Comparison of ENCODE assay signal across 22 cellular contexts in genomic region chr9:91864372-91864771, GRCh38.
DNase-seq lines count a peak whose midpoint lies in the region; ATAC-seq and TF ChIP-seq lines count a peak whose summit lies in the region.
"Had no signal": no experiment of that assay in that cellular context is flagged by ENCODE, and none has a peak within 500 bp of the region (broad histone marks: within the 10 kb centered on the region; RNA-seq: fewer than 3 reads in every experiment).

No MANE protein-coding gene starts in this region.

- H3K9me2 ChIP-seq in MM.1S (replicated peaks; ENCODE audit: insufficient read depth, low read length) = no peaks in the 10 kb centered on the region

- peaks cover 29% of the 10 kb centered on the region for H3K9me3 Mint-ChIP-seq in nephron progenitor cell

- TF ChIP-seq CTCF in cardiac muscle cell (IDR thresholded peaks at IDR 0.05; ENCODE audit: low read depth, low read length) (no peak), heart left ventricle (IDR thresholded peaks at IDR 0.05) (no peak), fibroblast of mammary gland (conservative IDR thresholded peaks at IDR 0.05; ENCODE audit: control insufficient read depth, insufficient read depth, low read depth, low read length) (no peak), nephron progenitor cell (IDR thresholded peaks at IDR 0.05) (no peak), MM.1S (IDR thresholded peaks at IDR 0.05; ENCODE audit: low read length) (no peak), GM20000 (IDR thresholded peaks at IDR 0.05; ENCODE audit: extremely low read depth, missing control alignments) (no peak), thyroid gland (IDR thresholded peaks at IDR 0.05) (no peak)

- peaks cover 60% of the 10 kb centered on the region for H3K36me3 Mint-ChIP-seq in nephron progenitor cell (ENCODE audit: low read depth)
- H3K36me3 Mint-ChIP-seq: CD4-positive, CD25-positive, alpha-beta regulatory T cell had no signal

- H3K79me2 ChIP-seq in MM.1S (ENCODE audit: low read length) = peaks cover 29% of the 10 kb centered on the region; the same call in 1 of the 2 replicates

- H3K4me1 ChIP-seq in cardiac muscle cell (ENCODE audit: low read depth) (peaks cover 21% of the 10 kb centered on the region), heart left ventricle (no peaks in the 10 kb centered on the region), MM.1S (ENCODE audit: low read length) (no peaks in the 10 kb centered on the region), thyroid gland (peaks cover 6 to 16% of the 10 kb centered on the region in 2 donors)

- H4K20me1 ChIP-seq in MM.1S (ENCODE audit: insufficient read depth, low read length) = no peaks in the 10 kb centered on the region

- intact Hi-C loops in heart left ventricle (cut with DNase I) (no loop called here), thyroid gland (cut with DNase I) (no loop called here)

- peak overlapping the region; percentile 90 for H3K27ac Mint-ChIP-seq in nephron progenitor cell
- H3K27ac Mint-ChIP-seq: CD4-positive, CD25-positive, alpha-beta regulatory T cell had no signal

- H3K4me2 ChIP-seq in MM.1S (ENCODE audit: low read depth, low read length) = no peak overlapping the region

- H3K27me3 ChIP-seq in cardiac muscle cell (no peaks in the 10 kb centered on the region), heart left ventricle (no peaks in the 10 kb centered on the region), MM.1S (replicated peaks; ENCODE audit: insufficient read depth, low read length) (no peaks in the 10 kb centered on the region), thyroid gland (no peaks in the 10 kb centered on the region)
- H3K27me3 ChIP-seq: BE2C had no signal

- H3K4me1 Mint-ChIP-seq in nephron progenitor cell = peaks cover 70% of the 10 kb centered on the region
- H3K4me1 Mint-ChIP-seq: CD4-positive, CD25-positive, alpha-beta regulatory T cell had no signal

- no peak overlapping the region for H3K4me3 ChIP-seq in cardiac muscle cell
- no peak overlapping the region for H3K4me3 ChIP-seq in heart left ventricle
- no peak overlapping the region for H3K4me3 ChIP-seq in fibroblast of mammary gland (ENCODE audit: control insufficient read depth, low read depth, low read length)
- H3K4me3 ChIP-seq in MM.1S (ENCODE audit: low read length) = no peak overlapping the region
- H3K4me3 ChIP-seq in thyroid gland (replicated peaks in 1 of 3) = no peak overlapping the region
- H3K4me3 ChIP-seq: GM12878 had no signal

- no peak for ATAC-seq in heart left ventricle
- ATAC-seq in GM18511 (IDR thresholded peaks at IDR 0.05; ENCODE audit: unreplicated experiment) = no peak
- ATAC-seq: GM12878 had no signal

- 50 to 59% (median 52%) methylated on average over 3 to 4 of the region's 4 CpGs for WGBS in heart left ventricle, 4 donors
- 46 to 68% methylated on average over 4 of the region's 4 CpGs for WGBS in thyroid gland, 2 donors

- H3K36me3 ChIP-seq in cardiac muscle cell (no peaks in the 10 kb centered on the region), heart left ventricle (no peaks in the 10 kb centered on the region), MM.1S (replicated peaks; ENCODE audit: insufficient read depth, low read length) (no peaks in the 10 kb centered on the region), thyroid gland (no peaks in the 10 kb centered on the region)

- H3K9me3 ChIP-seq in cardiac muscle cell (ENCODE audit: low read depth) (no peaks in the 10 kb centered on the region), heart left ventricle (peaks cover 0 to 7% (median 0%) of the 10 kb centered on the region in 12 donors), MM.1S (replicated peaks; ENCODE audit: insufficient read depth, low read length) (no peaks in the 10 kb centered on the region), thyroid gland (no peaks in the 10 kb centered on the region)
- H3K9me3 ChIP-seq: BE2C had no signal

- peaks cover 6% of the 10 kb centered on the region for H3K27me3 Mint-ChIP-seq in nephron progenitor cell (ENCODE audit: low read depth, poor library complexity)

- H3K27ac ChIP-seq in cardiac muscle cell (peak overlapping the region; percentile 58), heart left ventricle (peak overlapping the region in 1 of 12 donors; percentile 71), MM.1S (ENCODE audit: low read length) (no peak overlapping the region), thyroid gland (no peak overlapping the region)

- no peak overlapping the region for H2AFZ ChIP-seq in MM.1S (ENCODE audit: low read length)

- H3K4me3 Mint-ChIP-seq in nephron progenitor cell = no peak overlapping the region
- H3K4me3 Mint-ChIP-seq: CD4-positive, CD25-positive, alpha-beta regulatory T cell had no signal

- peak; percentile 25 to 40 for DNase-seq in cardiac muscle cell (ENCODE audit: low read depth in 1 of 2, low spot score in 1 of 2)
- no peak for DNase-seq in heart left ventricle
- peak; percentile 77 for DNase-seq in fibroblast of mammary gland (ENCODE audit: low read depth)
- no peak for DNase-seq in nephron progenitor cell
- DNase-seq in MM.1S = no peak
- DNase-seq in GM20000 (ENCODE audit: low spot score) = no peak
- no peak for DNase-seq in thyroid gland
- DNase-seq: 8988T; BE2C; CD4-positive, CD25-positive, alpha-beta regulatory T cell; COR-L47; EL; H7; NCI-H1417 treated with DMSO at 0.1 percent for 48 hours; NCI-H187 treated with DMSO at 0.1 percent for 48 hours; NCI-H2227 treated with DMSO at 0.1 percent for 48 hours; NCI-H510A treated with DMSO at 0.1 percent for 48 hours; NCI-H774; OCI-M1; Right ventricle myocardium superior had no signal

- no peak overlapping the region for H3K9ac ChIP-seq in MM.1S (ENCODE audit: low read length)

- no peaks in the 10 kb centered on the region for H3F3A ChIP-seq in MM.1S (ENCODE audit: insufficient read depth, low read length)

- no peak for TF ChIP-seq POLR2A in heart left ventricle (IDR thresholded peaks at IDR 0.05)
- no peak for TF ChIP-seq POLR2A in thyroid gland (IDR thresholded peaks at IDR 0.05)

Comparison
In these comparisons a context has a peak if more than half of its experiments do, and no peak if none do; other contexts are left out.
1. DNase-seq: peak in cardiac muscle cell (2 of 2) and fibroblast of mammary gland (single experiment); none in heart left ventricle (0 of 5), nephron progenitor cell (single experiment), MM.1S (single experiment), GM20000 (single experiment) and thyroid gland (0 of 2).